In the genomic region with DNA sequence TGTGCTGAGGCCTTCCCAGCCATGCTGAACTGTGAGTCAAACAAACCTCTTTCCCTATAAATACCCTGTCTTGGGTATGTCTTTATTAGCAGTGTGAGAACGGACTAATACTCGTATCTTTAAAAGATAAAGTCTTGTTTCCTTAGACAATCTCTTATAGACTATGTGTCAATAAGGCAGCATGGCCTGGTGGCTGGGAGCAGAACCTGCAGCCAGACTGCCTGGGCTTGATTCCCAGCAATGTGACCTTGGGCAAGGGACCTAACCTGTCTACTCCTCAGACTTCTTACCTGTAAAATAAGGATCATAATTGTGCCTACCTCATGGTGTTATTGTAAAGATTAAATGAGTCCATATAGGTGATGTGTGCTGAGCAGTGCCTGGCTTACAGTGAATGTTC, we compare ENCODE assay signal across 21 cellular contexts.
A peak's percentile ranks its signal among the peaks of the same experiment; 100 is the strongest.
DNase-seq lines count a peak whose midpoint lies in the region; ATAC-seq, FAIRE-seq and TF ChIP-seq lines count a peak whose summit lies in the region.
"Had no signal": no experiment of that assay in that cellular context is flagged by ENCODE, and none has a peak within 500 bp of the region (broad histone marks: within the 10 kb centered on the region; RNA-seq: fewer than 3 reads in every experiment).

No MANE protein-coding gene starts in this region.

- no peak overlapping the region for H3K27ac ChIP-seq in body of pancreas
- H3K27ac ChIP-seq in pancreas, result no peak overlapping the region
- no peak overlapping the region for H3K27ac ChIP-seq in Peyer's patch
- H3K27ac ChIP-seq: 22Rv1, BLaER1, C4-2B had no signal

- TF ChIP-seq POLR2A in body of pancreas (IDR thresholded peaks at IDR 0.05), result no peak
- TF ChIP-seq POLR2A in Peyer's patch (IDR thresholded peaks at IDR 0.05), result no peak

- H3K4me3 ChIP-seq in body of pancreas, result no peak overlapping the region
- H3K4me3 ChIP-seq in pancreas, result no peak overlapping the region
- no peak overlapping the region for H3K4me3 ChIP-seq in Peyer's patch
- H3K4me3 ChIP-seq: BLaER1, HAP-1 had no signal

- intact Hi-C loops in body of pancreas (cut with DNase I) (no loop called here), pancreas (cut with DNase I) (no loop called here)

- H3K27me3 ChIP-seq in body of pancreas (no peaks in the 10 kb centered on the region), pancreas (no peaks in the 10 kb centered on the region), Peyer's patch (no peaks in the 10 kb centered on the region)
- H3K27me3 ChIP-seq: BLaER1 had no signal

- WGBS in body of pancreas, 2 donors, result 17 to 24% methylated on average over 2 of the region's 2 CpGs
- 9 to 31% methylated on average over 2 of the region's 2 CpGs for WGBS in pancreas, 2 donors

- FAIRE-seq in pancreas (lab: Jason Lieb, UNC), result no peak
- FAIRE-seq: A204.1, G401.6, GM12892, H54 had no signal

- ATAC-seq in body of pancreas, result peak; percentile 79
- peak; percentile 88 to 99 (median 98) for ATAC-seq in pancreas
- no peak for ATAC-seq in GM18909 (IDR thresholded peaks at IDR 0.05; ENCODE audit: poor library complexity, unreplicated experiment)
- ATAC-seq: CD8-positive, alpha-beta T cell had no signal

- H3K9me3 ChIP-seq in body of pancreas (no peaks in the 10 kb centered on the region), pancreas (no peaks in the 10 kb centered on the region), Peyer's patch (no peaks in the 10 kb centered on the region)
- H3K9me3 ChIP-seq: BLaER1, Caco-2, HAP-1 had no signal

- no peaks in the 10 kb centered on the region for H3K4me1 ChIP-seq in body of pancreas
- no peaks in the 10 kb centered on the region for H3K4me1 ChIP-seq in pancreas
- no peaks in the 10 kb centered on the region for H3K4me1 ChIP-seq in Peyer's patch
- H3K4me1 ChIP-seq: BLaER1, Caco-2, HAP-1 had no signal

- TF ChIP-seq CTCF in body of pancreas (IDR thresholded peaks at IDR 0.05) (peak in 4 of 7 experiments; percentile 24 to 29 (median 28)), pancreas (IDR thresholded peaks at IDR 0.05) (peak in 1 of 4 donors; percentile 15), Peyer's patch (IDR thresholded peaks at IDR 0.05) (no peak)

- H3K36me3 ChIP-seq in body of pancreas (replicated peaks in 1 of 2; ENCODE audit: insufficient read depth in 1 of 2, low read depth in 2 of 2) (no peaks in the 10 kb centered on the region), pancreas (no peaks in the 10 kb centered on the region), Peyer's patch (no peaks in the 10 kb centered on the region)
- H3K36me3 ChIP-seq: BLaER1, HAP-1 had no signal

- peak; percentile 14 for DNase-seq in DMS53 (lab: John Stamatoyannopoulos, UW)
- DNase-seq in DMS53 treated with DMSO at 0.1 percent for 48 hours (lab: John Stamatoyannopoulos, UW; ENCODE audit: unreplicated experiment), result no peak
- peak; percentile 51 to 71 (median 54) for DNase-seq in body of pancreas
- peak in 4 of 6 donors; percentile 42 to 70 (median 60) for DNase-seq in pancreas
- DNase-seq in Peyer's patch, result no peak
- no peak for DNase-seq in NCI-H1436 (lab: John Stamatoyannopoulos, UW)
- DNase-seq: Caco-2; CD4-positive, CD25-positive, alpha-beta regulatory T cell; CD8-positive, alpha-beta T cell; DND-41; GOT3; HFFc6 had no signal

Comparison
In these comparisons a context has a peak if more than half of its experiments do, and no peak if none do; other contexts are left out.
1. DNase-seq: peak in DMS53 (single experiment), body of pancreas (4 of 4) and pancreas (4 of 6); none in DMS53 treated with DMSO at 0.1 percent for 48 hours (single experiment), Peyer's patch (0 of 3) and NCI-H1436 (single experiment).
2. CTCF ChIP-seq: peak in body of pancreas (4 of 7); none in Peyer's patch (0 of 6).